Comparison of ENCODE assay signal across 1 cellular context in the genomic region with DNA sequence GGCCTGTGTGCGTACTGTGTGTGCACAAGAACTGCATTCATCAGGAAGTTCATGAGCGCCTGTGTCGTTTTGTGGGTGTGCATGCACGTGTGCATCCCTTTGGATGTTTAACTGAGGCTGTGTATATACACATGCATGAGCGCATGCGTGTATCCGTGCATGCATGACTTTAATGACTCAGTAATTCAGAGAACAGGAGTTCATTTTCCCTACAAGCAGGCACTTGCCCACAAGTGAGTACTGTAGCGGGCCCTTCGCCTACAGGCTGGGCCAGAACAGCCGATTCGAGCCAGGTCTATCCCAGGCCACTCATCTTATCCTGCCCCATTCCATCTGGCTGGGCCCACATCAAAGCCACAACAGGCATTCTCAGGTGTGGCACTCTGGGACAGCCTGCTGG.
TF ChIP-seq lines count a peak whose summit lies in the region.

No MANE protein-coding gene starts in this region.

TF ChIP-seq in GM23338, 12 proteins besides CTCF, POLR2A, EP300 and RAD21 (continued from another document):
- TF ChIP-seq, protein P1, sequence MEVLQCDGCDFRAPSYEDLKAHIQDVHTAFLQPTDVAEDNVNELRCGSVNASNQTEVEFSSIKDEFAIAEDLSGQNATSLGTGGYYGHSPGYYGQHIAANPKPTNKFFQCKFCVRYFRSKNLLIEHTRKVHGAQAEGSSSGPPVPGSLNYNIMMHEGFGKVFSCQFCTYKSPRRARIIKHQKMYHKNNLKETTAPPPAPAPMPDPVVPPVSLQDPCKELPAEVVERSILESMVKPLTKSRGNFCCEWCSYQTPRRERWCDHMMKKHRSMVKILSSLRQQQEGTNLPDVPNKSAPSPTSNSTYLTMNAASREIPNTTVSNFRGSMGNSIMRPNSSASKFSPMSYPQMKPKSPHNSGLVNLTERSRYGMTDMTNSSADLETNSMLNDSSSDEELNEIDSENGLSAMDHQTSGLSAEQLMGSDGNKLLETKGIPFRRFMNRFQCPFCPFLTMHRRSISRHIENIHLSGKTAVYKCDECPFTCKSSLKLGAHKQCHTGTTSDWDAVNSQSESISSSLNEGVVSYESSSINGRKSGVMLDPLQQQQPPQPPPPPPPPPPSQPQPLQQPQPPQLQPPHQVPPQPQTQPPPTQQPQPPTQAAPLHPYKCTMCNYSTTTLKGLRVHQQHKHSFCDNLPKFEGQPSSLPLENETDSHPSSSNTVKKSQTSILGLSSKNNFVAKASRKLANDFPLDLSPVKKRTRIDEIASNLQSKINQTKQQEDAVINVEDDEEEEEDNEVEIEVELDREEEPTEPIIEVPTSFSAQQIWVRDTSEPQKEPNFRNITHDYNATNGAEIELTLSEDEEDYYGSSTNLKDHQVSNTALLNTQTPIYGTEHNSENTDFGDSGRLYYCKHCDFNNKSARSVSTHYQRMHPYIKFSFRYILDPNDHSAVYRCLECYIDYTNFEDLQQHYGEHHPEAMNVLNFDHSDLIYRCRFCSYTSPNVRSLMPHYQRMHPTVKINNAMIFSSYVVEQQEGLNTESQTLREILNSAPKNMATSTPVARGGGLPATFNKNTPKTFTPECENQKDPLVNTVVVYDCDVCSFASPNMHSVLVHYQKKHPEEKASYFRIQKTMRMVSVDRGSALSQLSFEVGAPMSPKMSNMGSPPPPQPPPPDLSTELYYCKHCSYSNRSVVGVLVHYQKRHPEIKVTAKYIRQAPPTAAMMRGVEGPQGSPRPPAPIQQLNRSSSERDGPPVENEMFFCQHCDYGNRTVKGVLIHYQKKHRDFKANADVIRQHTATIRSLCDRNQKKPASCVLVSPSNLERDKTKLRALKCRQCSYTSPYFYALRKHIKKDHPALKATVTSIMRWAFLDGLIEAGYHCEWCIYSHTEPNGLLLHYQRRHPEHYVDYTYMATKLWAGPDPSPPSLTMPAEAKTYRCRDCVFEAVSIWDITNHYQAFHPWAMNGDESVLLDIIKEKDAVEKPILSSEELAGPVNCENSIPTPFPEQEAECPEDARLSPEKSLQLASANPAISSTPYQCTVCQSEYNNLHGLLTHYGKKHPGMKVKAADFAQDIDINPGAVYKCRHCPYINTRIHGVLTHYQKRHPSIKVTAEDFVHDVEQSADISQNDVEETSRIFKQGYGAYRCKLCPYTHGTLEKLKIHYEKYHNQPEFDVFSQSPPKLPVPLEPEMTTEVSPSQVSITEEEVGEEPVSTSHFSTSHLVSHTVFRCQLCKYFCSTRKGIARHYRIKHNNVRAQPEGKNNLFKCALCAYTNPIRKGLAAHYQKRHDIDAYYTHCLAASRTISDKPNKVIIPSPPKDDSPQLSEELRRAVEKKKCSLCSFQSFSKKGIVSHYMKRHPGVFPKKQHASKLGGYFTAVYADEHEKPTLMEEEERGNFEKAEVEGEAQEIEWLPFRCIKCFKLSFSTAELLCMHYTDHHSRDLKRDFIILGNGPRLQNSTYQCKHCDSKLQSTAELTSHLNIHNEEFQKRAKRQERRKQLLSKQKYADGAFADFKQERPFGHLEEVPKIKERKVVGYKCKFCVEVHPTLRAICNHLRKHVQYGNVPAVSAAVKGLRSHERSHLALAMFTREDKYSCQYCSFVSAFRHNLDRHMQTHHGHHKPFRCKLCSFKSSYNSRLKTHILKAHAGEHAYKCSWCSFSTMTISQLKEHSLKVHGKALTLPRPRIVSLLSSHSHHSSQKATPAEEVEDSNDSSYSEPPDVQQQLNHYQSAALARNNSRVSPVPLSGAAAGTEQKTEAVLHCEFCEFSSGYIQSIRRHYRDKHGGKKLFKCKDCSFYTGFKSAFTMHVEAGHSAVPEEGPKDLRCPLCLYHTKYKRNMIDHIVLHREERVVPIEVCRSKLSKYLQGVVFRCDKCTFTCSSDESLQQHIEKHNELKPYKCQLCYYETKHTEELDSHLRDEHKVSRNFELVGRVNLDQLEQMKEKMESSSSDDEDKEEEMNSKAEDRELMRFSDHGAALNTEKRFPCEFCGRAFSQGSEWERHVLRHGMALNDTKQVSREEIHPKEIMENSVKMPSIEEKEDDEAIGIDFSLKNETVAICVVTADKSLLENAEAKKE (CRISPR knock-in tag; IDR thresholded peaks at IDR 0.05) = no peak
- TF ChIP-seq, protein P2, sequence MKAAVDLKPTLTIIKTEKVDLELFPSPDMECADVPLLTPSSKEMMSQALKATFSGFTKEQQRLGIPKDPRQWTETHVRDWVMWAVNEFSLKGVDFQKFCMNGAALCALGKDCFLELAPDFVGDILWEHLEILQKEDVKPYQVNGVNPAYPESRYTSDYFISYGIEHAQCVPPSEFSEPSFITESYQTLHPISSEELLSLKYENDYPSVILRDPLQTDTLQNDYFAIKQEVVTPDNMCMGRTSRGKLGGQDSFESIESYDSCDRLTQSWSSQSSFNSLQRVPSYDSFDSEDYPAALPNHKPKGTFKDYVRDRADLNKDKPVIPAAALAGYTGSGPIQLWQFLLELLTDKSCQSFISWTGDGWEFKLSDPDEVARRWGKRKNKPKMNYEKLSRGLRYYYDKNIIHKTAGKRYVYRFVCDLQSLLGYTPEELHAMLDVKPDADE (IDR thresholded peaks at IDR 0.05) = no peak
- TF ChIP-seq STAT1 (IDR thresholded peaks at IDR 0.05; ENCODE audit: unreplicated experiment) (no peak), EZH2 (IDR thresholded peaks at IDR 0.05; ENCODE audit: low read depth, unreplicated experiment) (no peak)
